ENCODE assay signal across 16 cellular contexts in the genomic region with DNA sequence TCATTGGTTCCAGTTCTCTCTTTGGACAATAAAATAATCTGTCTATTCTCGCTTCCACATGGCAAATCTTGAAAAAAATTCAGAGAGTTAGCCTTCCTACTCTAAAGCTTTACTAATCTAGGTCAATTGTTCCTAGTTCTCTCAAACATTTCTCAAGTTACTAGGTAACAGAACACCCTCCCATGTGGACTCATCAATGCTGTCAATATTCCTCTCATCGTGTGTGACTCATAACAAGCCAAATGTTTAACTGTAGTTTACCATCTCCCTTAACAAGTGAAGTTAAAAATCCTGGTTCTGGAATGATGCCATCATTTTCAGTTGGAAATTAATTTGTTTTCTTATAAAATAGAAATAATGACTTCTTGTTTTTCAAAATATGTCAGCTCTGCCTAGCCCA.
DNase-seq lines count a peak whose midpoint lies in the region; TF ChIP-seq lines count a peak whose summit lies in the region.
"Had no signal": no experiment of that assay in that cellular context is flagged by ENCODE, and none has a peak within 500 bp of the region (broad histone marks: within the 10 kb centered on the region; RNA-seq: fewer than 3 reads in every experiment).

No MANE protein-coding gene starts in this region.

- no peaks in the 10 kb centered on the region for H3K27me3 ChIP-seq in fibroblast of lung (ENCODE audit: control insufficient read depth, insufficient read depth, low read length)
- no peaks in the 10 kb centered on the region for H3K27me3 ChIP-seq in colonic mucosa
- H3K27me3 ChIP-seq: hepatocyte, tibial artery had no signal

- H3K4me3 ChIP-seq in fibroblast of lung (replicated peaks in 1 of 4; ENCODE audit: control extremely low read depth in 1 of 4, insufficient read depth in 1 of 4, low read depth in 3 of 4, low read length in 4 of 4) (no peak overlapping the region), colonic mucosa (no peak overlapping the region)
- H3K4me3 ChIP-seq: hepatocyte, tibial artery had no signal

- H3K9me3 ChIP-seq in fibroblast of lung (ENCODE audit: control insufficient read depth, insufficient read depth, low read depth, low read length) (no peaks in the 10 kb centered on the region), colonic mucosa (no peaks in the 10 kb centered on the region)
- H3K9me3 ChIP-seq: tibial artery had no signal

- no peak for TF ChIP-seq CTCF in fibroblast of lung (conservative IDR thresholded peaks at IDR 0.05 in 1 of 2, IDR thresholded peaks at IDR 0.05 in 1 of 2; ENCODE audit: low read depth in 1 of 2, low read length in 2 of 2)
- no peak for TF ChIP-seq CTCF in colonic mucosa (IDR thresholded peaks at IDR 0.05)

- no peak overlapping the region for H2AFZ ChIP-seq in fibroblast of lung (ENCODE audit: low read length)
- H2AFZ ChIP-seq: hepatocyte had no signal

- H3K79me2 ChIP-seq in fibroblast of lung (ENCODE audit: control insufficient read depth, insufficient read depth, low read length): no peaks in the 10 kb centered on the region
- H3K79me2 ChIP-seq: hepatocyte had no signal

- H4K20me1 ChIP-seq in fibroblast of lung (ENCODE audit: control insufficient read depth, extremely low read depth, insufficient read depth, low read length): no peaks in the 10 kb centered on the region

- H3K27ac ChIP-seq in fibroblast of lung (ENCODE audit: insufficient read depth, low read length): no peak overlapping the region
- H3K27ac ChIP-seq in colonic mucosa: no peak overlapping the region
- H3K27ac ChIP-seq: 22Rv1, hepatocyte, tibial artery had no signal

- no peaks in the 10 kb centered on the region for H3K36me3 ChIP-seq in fibroblast of lung (ENCODE audit: control insufficient read depth, insufficient read depth, low read length)
- no peaks in the 10 kb centered on the region for H3K36me3 ChIP-seq in colonic mucosa
- H3K36me3 ChIP-seq: tibial artery had no signal

- peak; percentile 17 for DNase-seq in DMS 273 (lab: John Stamatoyannopoulos, UW; ENCODE audit: unreplicated experiment)
- DNase-seq in DMS 273 treated with DMSO at 0.1 percent for 48 hours (lab: John Stamatoyannopoulos, UW): no peak
- peak; percentile 76 for DNase-seq in NCI-H2171 treated with DMSO at 0.1 percent for 48 hours (lab: John Stamatoyannopoulos, UW)
- peak; percentile 3 to 38 for DNase-seq in fibroblast of lung (ENCODE audit: low read depth in 2 of 2)
- DNase-seq in renal cortical epithelial cell (ENCODE audit: low read depth): peak; percentile 31
- no peak for DNase-seq in NCI-H226
- DNase-seq in stimulated activated CD8-positive, alpha-beta memory T cell treated with anti-CD3 and anti-CD28 coated beads, Interleukin-4, amount 100 ng/mL, for 48 hours: no peak
- no peak for DNase-seq in colonic mucosa
- DNase-seq: activated CD4-positive, CD25-positive, alpha-beta regulatory T cell treated with anti-CD3 and anti-CD28 coated beads, Interleukin-2, amount 50 U/mL, for 72 hours; activated T-cell treated with anti-CD3 and anti-CD28 coated beads for 4 hours; CD4-positive, CD25-positive, alpha-beta regulatory T cell; left ventricle myocardium superior; natural killer cell; tibial artery had no signal

- intact Hi-C loops in colonic mucosa (cut with DNase I): no loop called here

- no peak overlapping the region for H3K9ac ChIP-seq in fibroblast of lung (ENCODE audit: insufficient read depth, low read length)
- no peak overlapping the region for H3K9ac ChIP-seq in colonic mucosa (ENCODE audit: low read depth in 2 of 2, low read length in 2 of 2)

- no peak overlapping the region for H3K4me2 ChIP-seq in fibroblast of lung (ENCODE audit: extremely low read depth, insufficient read depth, low read length)
- H3K4me2 ChIP-seq: hepatocyte had no signal

- H3K4me1 ChIP-seq in fibroblast of lung (ENCODE audit: control insufficient read depth, extremely low read depth, insufficient read depth, low read length): no peaks in the 10 kb centered on the region
- H3K4me1 ChIP-seq in colonic mucosa: no peaks in the 10 kb centered on the region
- H3K4me1 ChIP-seq: tibial artery had no signal

Comparison
In these comparisons a context has a peak if more than half of its experiments do, and no peak if none do; other contexts are left out.
1. DNase-seq: peak in DMS 273 (single experiment), NCI-H2171 treated with DMSO at 0.1 percent for 48 hours (single experiment), fibroblast of lung (2 of 2) and renal cortical epithelial cell (single experiment); none in DMS 273 treated with DMSO at 0.1 percent for 48 hours (single experiment), NCI-H226 (single experiment), stimulated activated CD8-positive, alpha-beta memory T cell treated with anti-CD3 and anti-CD28 coated beads, Interleukin-4, amount 100 ng/mL, for 48 hours (single experiment) and colonic mucosa (single experiment).